Comparison of ENCODE assay signal across 1 cellular context in genomic region chr18:26309283-26309682, GRCh38.
TF ChIP-seq lines count a peak whose summit lies in the region.

No MANE protein-coding gene starts in this region.

TF ChIP-seq in SK-N-SH treated with all-trans-retinoic acid at 6 μM for 48 hours, 23 proteins besides CTCF, POLR2A, EP300 and RAD21 (continued from another document):
- TF ChIP-seq TSHZ2 (CRISPR knock-in tag; IDR thresholded peaks at IDR 0.05) (no peak), RARB (CRISPR knock-in tag; IDR thresholded peaks at IDR 0.05) (no peak), ESRRG (CRISPR knock-in tag; IDR thresholded peaks at IDR 0.05) (no peak), BACH2 (CRISPR knock-in tag; IDR thresholded peaks at IDR 0.05; ENCODE audit: borderline replicate concordance) (no peak), ZNF70 (CRISPR knock-in tag; IDR thresholded peaks at IDR 0.05) (no peak), ARNTL (CRISPR knock-in tag; IDR thresholded peaks at IDR 0.05; ENCODE audit: borderline replicate concordance, low read depth) (no peak), TCF4 (CRISPR knock-in tag; IDR thresholded peaks at IDR 0.05; ENCODE audit: borderline replicate concordance) (no peak), OSR1 (CRISPR knock-in tag; IDR thresholded peaks at IDR 0.05) (no peak), SNAI2 (CRISPR knock-in tag; IDR thresholded peaks at IDR 0.05) (no peak), ZFP30 (CRISPR knock-in tag; IDR thresholded peaks at IDR 0.05) (no peak), POU6F1 (CRISPR knock-in tag; IDR thresholded peaks at IDR 0.05; ENCODE audit: borderline replicate concordance, low read depth) (no peak), TOX (CRISPR knock-in tag; IDR thresholded peaks at IDR 0.05; ENCODE audit: borderline replicate concordance) (no peak), CREB5 (CRISPR knock-in tag; IDR thresholded peaks at IDR 0.05; ENCODE audit: low read depth) (no peak), ISL1 (CRISPR knock-in tag; IDR thresholded peaks at IDR 0.05) (no peak)
